Comparison of ENCODE assay signal across 19 cellular contexts in the genomic region with DNA sequence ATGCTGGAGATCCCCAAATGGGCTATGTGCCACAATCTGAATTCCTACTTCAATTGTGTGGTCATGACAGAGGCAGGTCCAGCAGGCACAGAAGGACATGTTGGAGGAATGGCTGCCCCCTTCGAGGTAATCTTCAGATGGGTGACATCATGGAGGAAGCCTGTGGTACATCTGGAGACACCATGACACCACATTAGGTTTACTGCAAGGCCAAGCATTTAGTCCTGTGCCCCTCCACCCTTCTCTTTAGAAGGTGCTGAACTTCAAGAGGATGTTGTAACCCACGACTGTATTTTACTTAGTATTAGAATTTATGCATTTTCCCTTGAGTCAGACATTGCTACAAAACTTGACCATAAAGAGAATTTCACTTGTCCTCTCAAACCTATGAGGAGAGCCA.
"Had no signal": no experiment of that assay in that cellular context is flagged by ENCODE, and none has a peak within 500 bp of the region (broad histone marks: within the 10 kb centered on the region; RNA-seq: fewer than 3 reads in every experiment).

No MANE protein-coding gene starts in this region.

- H3K27me3 ChIP-seq: adrenal gland, breast epithelium, foreskin keratinocyte, upper lobe of left lung had no signal

- H3K9me3 Mint-ChIP-seq: activated CD4-positive, alpha-beta T cell treated with anti-CD3 and anti-CD28 coated beads, Interleukin-2, amount 10 ng/mL, durations not matched to agents 24 days and 14 days; activated T-helper 1 cell treated with anti-CD3 and anti-CD28 coated beads, Interleukin-12 subunit alpha, Interleukin-12 subunit beta, Interleukin-2, Interleukin-4 antibody, amounts not matched to agents 30 ng/mL and 10 ng/mL and 1 ng/mL, durations not matched to agents 14 hours and 24 hours and 36 hours; dendritic cell treated with granulocyte-macrophage colony-stimulating factor and Interleukin-4, amounts not matched to agents 40 ng/mL and 50 ng/mL, for 4 days; stimulated activated memory B cell treated with anti-CD40 and anti-IgM and Interleukin-4, amounts not matched to agents 10 μg/mL and 1 μg/mL and 100 μg/mL, for 72 hours had no signal

- H3K36me3 ChIP-seq: adrenal gland, breast epithelium, upper lobe of left lung had no signal

- H3K27me3 Mint-ChIP-seq: dendritic cell treated with granulocyte-macrophage colony-stimulating factor and Interleukin-4, amounts not matched to agents 40 ng/mL and 50 ng/mL, for 4 days had no signal

- H3K27ac Mint-ChIP-seq: activated CD4-positive, alpha-beta T cell treated with anti-CD3 and anti-CD28 coated beads, Interleukin-2, amount 10 ng/mL, durations not matched to agents 24 days and 14 days; activated naive CD4-positive, alpha-beta T cell treated with anti-CD3 and anti-CD28 coated beads, Interleukin-2, amount 50 U/mL, for 24 hours; activated T-helper 1 cell treated with anti-CD3 and anti-CD28 coated beads, Interleukin-12 subunit alpha, Interleukin-12 subunit beta, Interleukin-2, Interleukin-4 antibody, amounts not matched to agents 30 ng/mL and 10 ng/mL and 1 ng/mL, durations not matched to agents 14 hours and 24 hours and 36 hours; dendritic cell treated with granulocyte-macrophage colony-stimulating factor and Interleukin-4, amounts not matched to agents 40 ng/mL and 50 ng/mL, for 4 days; immature natural killer cell; stimulated activated memory B cell treated with anti-CD40 and anti-IgM and Interleukin-4, amounts not matched to agents 10 μg/mL and 1 μg/mL and 100 μg/mL, for 72 hours had no signal

- H3K4me1 ChIP-seq: breast epithelium, foreskin keratinocyte had no signal

- H3K4me1 Mint-ChIP-seq: activated CD4-positive, alpha-beta T cell treated with anti-CD3 and anti-CD28 coated beads, Interleukin-2, amount 10 ng/mL, durations not matched to agents 24 days and 14 days; activated naive CD4-positive, alpha-beta T cell treated with anti-CD3 and anti-CD28 coated beads, Interleukin-2, amount 50 U/mL, for 24 hours; immature natural killer cell; stimulated activated memory B cell treated with anti-CD40 and anti-IgM and Interleukin-4, amounts not matched to agents 10 μg/mL and 1 μg/mL and 100 μg/mL, for 72 hours had no signal

- H3K4me3 ChIP-seq: adrenal gland, breast epithelium, upper lobe of left lung had no signal

- H3K4me3 Mint-ChIP-seq: activated CD4-positive, alpha-beta T cell treated with anti-CD3 and anti-CD28 coated beads, Interleukin-2, amount 10 ng/mL, durations not matched to agents 24 days and 14 days; activated naive CD4-positive, alpha-beta T cell treated with anti-CD3 and anti-CD28 coated beads, Interleukin-2, amount 50 U/mL, for 24 hours; activated T-helper 1 cell treated with anti-CD3 and anti-CD28 coated beads, Interleukin-12 subunit alpha, Interleukin-12 subunit beta, Interleukin-2, Interleukin-4 antibody, amounts not matched to agents 30 ng/mL and 10 ng/mL and 1 ng/mL, durations not matched to agents 14 hours and 24 hours and 36 hours; dendritic cell treated with granulocyte-macrophage colony-stimulating factor and Interleukin-4, amounts not matched to agents 40 ng/mL and 50 ng/mL, for 4 days; immature natural killer cell; stimulated activated memory B cell treated with anti-CD40 and anti-IgM and Interleukin-4, amounts not matched to agents 10 μg/mL and 1 μg/mL and 100 μg/mL, for 72 hours had no signal

- H3K36me3 Mint-ChIP-seq: immature natural killer cell; stimulated activated memory B cell treated with anti-CD40 and anti-IgM and Interleukin-4, amounts not matched to agents 10 μg/mL and 1 μg/mL and 100 μg/mL, for 72 hours had no signal

- DNase-seq: activated CD4-positive, alpha-beta T cell treated with anti-CD3 and anti-CD28 coated beads, Interleukin-2, amount 10 ng/mL, durations not matched to agents 24 days and 14 days; activated gamma-delta T cell; adrenal gland; effector CD8-positive, alpha-beta T cell; erythroblast; foreskin keratinocyte; immature natural killer cell; kidney glomerular epithelial cell; mesenchymal stem cell; small intestine; upper lobe of left lung had no signal

- ATAC-seq: foreskin keratinocyte; sciatic nerve; SK-N-SH treated with all-trans-retinoic acid at 6 μM for 48 hours; stimulated activated memory B cell treated with anti-CD40 and anti-IgM and Interleukin-4, amounts not matched to agents 10 μg/mL and 1 μg/mL and 100 μg/mL, for 72 hours had no signal

- H3K27ac ChIP-seq: adrenal gland, breast epithelium, foreskin keratinocyte, parathyroid adenoma had no signal

- H3K9me3 ChIP-seq: adrenal gland, breast epithelium, upper lobe of left lung had no signal
